1 cellular context compared by ENCODE assay signal in the genomic region with DNA sequence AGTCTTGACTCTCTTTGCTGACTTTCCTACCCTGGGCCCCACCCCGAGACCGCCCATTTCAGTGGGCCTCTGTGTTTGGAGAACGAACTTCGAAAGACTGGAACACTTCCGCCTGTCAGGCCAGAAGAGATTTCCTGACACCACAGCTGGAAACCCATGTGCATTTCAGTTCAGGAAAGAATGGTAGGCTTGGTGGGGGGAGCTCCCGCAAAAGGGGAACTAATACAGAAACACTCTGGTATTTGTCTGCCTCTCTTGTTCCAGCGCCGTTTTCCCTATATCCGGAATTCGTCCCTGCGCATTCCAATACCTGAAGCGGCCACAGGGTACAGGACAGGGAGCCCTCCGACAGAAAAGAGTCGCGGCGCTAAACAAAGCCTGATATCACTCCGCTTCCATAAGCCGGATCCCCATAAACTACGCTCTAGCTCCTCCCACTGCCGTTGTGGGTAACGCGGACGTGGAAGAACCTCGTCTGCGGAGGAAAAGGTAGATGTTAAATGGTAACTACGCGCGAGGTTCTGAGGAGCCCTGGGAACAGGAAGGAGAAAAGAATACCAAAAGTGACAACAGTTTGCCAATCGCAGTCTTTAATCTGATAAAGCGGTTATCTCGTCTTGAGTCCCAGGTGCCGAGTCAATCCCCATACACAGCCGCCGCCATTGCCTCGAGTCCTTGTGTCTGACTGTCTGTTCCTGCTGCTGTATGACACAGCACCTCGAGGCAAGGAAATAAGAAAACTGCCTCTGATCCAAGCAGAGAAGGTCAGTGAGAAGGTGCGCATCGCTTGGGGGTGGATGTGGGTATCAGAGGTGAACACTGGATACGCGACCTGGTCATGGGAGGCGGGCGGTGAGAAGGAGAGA.
TF ChIP-seq lines count a peak whose summit lies in the region.

A gene (plus strand): TSS at position 432 of the 866 bp plus-strand sequence. CDS start 2,627 bp downstream, outside the sequence.

TF ChIP-seq in HepG2, 621 proteins besides CTCF, POLR2A, EP300 and RAD21 (continued from another document and continues in another):
- TF ChIP-seq, protein P1, sequence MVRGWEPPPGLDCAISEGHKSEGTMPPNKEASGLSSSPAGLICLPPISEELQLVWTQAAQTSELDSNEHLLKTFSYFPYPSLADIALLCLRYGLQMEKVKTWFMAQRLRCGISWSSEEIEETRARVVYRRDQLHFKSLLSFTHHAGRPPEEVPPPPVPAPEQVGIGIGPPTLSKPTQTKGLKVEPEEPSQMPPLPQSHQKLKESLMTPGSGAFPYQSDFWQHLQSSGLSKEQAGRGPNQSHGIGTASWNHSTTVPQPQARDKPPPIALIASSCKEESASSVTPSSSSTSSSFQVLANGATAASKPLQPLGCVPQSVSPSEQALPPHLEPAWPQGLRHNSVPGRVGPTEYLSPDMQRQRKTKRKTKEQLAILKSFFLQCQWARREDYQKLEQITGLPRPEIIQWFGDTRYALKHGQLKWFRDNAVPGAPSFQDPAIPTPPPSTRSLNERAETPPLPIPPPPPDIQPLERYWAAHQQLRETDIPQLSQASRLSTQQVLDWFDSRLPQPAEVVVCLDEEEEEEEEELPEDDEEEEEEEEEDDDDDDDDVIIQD (CRISPR knock-in tag; IDR thresholded peaks at IDR 0.05; ENCODE audit: low read depth), result peak; percentile 56; the same call in 1 of the 2 replicates
- TF ChIP-seq NFRKB (IDR thresholded peaks at IDR 0.05), result no peak
- no peak for TF ChIP-seq ARNT2 (CRISPR knock-in tag; IDR thresholded peaks at IDR 0.05; ENCODE audit: low read depth)
- peak; percentile 96 for TF ChIP-seq POGZ (CRISPR knock-in tag; IDR thresholded peaks at IDR 0.05)
- TF ChIP-seq CREB1 (IDR thresholded peaks at IDR 0.05), result no peak
- TF ChIP-seq CREB1 (CRISPR knock-in tag; IDR thresholded peaks at IDR 0.05), result peak; percentile 75
- TF ChIP-seq ZNF34 (CRISPR knock-in tag; IDR thresholded peaks at IDR 0.05; ENCODE audit: borderline replicate concordance), result no peak
- TF ChIP-seq, protein P2, sequence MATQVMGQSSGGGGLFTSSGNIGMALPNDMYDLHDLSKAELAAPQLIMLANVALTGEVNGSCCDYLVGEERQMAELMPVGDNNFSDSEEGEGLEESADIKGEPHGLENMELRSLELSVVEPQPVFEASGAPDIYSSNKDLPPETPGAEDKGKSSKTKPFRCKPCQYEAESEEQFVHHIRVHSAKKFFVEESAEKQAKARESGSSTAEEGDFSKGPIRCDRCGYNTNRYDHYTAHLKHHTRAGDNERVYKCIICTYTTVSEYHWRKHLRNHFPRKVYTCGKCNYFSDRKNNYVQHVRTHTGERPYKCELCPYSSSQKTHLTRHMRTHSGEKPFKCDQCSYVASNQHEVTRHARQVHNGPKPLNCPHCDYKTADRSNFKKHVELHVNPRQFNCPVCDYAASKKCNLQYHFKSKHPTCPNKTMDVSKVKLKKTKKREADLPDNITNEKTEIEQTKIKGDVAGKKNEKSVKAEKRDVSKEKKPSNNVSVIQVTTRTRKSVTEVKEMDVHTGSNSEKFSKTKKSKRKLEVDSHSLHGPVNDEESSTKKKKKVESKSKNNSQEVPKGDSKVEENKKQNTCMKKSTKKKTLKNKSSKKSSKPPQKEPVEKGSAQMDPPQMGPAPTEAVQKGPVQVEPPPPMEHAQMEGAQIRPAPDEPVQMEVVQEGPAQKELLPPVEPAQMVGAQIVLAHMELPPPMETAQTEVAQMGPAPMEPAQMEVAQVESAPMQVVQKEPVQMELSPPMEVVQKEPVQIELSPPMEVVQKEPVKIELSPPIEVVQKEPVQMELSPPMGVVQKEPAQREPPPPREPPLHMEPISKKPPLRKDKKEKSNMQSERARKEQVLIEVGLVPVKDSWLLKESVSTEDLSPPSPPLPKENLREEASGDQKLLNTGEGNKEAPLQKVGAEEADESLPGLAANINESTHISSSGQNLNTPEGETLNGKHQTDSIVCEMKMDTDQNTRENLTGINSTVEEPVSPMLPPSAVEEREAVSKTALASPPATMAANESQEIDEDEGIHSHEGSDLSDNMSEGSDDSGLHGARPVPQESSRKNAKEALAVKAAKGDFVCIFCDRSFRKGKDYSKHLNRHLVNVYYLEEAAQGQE (IDR thresholded peaks at IDR 0.05; ENCODE audit: borderline replicate concordance in 1 of 2, low read depth in 1 of 2, low read length in 2 of 2), result no peak
- peak; percentile 17 for TF ChIP-seq HNRNPLL (IDR thresholded peaks at IDR 0.05; ENCODE audit: low read depth, low read length, poor library complexity, severe bottlenecking)
- no peak for TF ChIP-seq RFX5 (IDR thresholded peaks at IDR 0.05; ENCODE audit: low read depth, low read length)
- TF ChIP-seq, protein P3, sequence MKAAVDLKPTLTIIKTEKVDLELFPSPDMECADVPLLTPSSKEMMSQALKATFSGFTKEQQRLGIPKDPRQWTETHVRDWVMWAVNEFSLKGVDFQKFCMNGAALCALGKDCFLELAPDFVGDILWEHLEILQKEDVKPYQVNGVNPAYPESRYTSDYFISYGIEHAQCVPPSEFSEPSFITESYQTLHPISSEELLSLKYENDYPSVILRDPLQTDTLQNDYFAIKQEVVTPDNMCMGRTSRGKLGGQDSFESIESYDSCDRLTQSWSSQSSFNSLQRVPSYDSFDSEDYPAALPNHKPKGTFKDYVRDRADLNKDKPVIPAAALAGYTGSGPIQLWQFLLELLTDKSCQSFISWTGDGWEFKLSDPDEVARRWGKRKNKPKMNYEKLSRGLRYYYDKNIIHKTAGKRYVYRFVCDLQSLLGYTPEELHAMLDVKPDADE (CRISPR knock-in tag; IDR thresholded peaks at IDR 0.05), result no peak
- TF ChIP-seq PAWR (CRISPR knock-in tag; IDR thresholded peaks at IDR 0.05; ENCODE audit: borderline replicate concordance), result no peak
- TF ChIP-seq ZNF629 (CRISPR knock-in tag; conservative IDR thresholded peaks at IDR 0.05), result no peak
- TF ChIP-seq MEIS1 (CRISPR knock-in tag; IDR thresholded peaks at IDR 0.05; ENCODE audit: borderline replicate concordance), result no peak
- no peak for TF ChIP-seq CENPX (CRISPR knock-in tag; IDR thresholded peaks at IDR 0.05)
- no peak for TF ChIP-seq MTA1 (CRISPR knock-in tag; IDR thresholded peaks at IDR 0.05; ENCODE audit: borderline replicate concordance)
- TF ChIP-seq, protein P4, sequence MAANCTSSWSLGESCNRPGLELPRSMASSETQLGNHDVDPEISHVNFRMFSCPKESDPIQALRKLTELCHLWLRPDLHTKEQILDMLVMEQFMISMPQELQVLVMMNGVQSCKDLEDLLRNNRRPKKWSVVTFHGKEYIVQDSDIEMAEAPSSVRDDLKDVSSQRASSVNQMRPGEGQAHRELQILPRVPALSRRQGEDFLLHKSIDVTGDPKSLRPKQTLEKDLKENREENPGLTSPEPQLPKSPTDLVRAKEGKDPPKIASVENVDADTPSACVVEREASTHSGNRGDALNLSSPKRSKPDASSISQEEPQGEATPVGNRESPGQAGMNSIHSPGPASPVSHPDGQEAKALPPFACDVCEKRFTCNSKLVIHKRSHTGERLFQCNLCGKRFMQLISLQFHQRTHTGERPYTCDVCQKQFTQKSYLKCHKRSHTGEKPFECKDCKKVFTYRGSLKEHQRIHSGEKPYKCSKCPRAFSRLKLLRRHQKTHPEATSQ (CRISPR knock-in tag; IDR thresholded peaks at IDR 0.05; ENCODE audit: borderline replicate concordance), result peak; percentile 55; the same call in 1 of the 2 replicates
- no peak for TF ChIP-seq SRSF9 (IDR thresholded peaks at IDR 0.05; ENCODE audit: borderline replicate concordance, insufficient read depth, low read depth, low read length, poor library complexity, severe bottlenecking)
- TF ChIP-seq, protein P5, sequence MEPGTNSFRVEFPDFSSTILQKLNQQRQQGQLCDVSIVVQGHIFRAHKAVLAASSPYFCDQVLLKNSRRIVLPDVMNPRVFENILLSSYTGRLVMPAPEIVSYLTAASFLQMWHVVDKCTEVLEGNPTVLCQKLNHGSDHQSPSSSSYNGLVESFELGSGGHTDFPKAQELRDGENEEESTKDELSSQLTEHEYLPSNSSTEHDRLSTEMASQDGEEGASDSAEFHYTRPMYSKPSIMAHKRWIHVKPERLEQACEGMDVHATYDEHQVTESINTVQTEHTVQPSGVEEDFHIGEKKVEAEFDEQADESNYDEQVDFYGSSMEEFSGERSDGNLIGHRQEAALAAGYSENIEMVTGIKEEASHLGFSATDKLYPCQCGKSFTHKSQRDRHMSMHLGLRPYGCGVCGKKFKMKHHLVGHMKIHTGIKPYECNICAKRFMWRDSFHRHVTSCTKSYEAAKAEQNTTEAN (CRISPR knock-in tag; conservative IDR thresholded peaks at IDR 0.05), result no peak
- peak; percentile 48; the same call in 1 of the 2 replicates for TF ChIP-seq ATF1 (CRISPR knock-in tag; IDR thresholded peaks at IDR 0.05)
- TF ChIP-seq SIX1 (CRISPR knock-in tag; IDR thresholded peaks at IDR 0.05; ENCODE audit: borderline replicate concordance), result no peak
- TF ChIP-seq, protein P6, sequence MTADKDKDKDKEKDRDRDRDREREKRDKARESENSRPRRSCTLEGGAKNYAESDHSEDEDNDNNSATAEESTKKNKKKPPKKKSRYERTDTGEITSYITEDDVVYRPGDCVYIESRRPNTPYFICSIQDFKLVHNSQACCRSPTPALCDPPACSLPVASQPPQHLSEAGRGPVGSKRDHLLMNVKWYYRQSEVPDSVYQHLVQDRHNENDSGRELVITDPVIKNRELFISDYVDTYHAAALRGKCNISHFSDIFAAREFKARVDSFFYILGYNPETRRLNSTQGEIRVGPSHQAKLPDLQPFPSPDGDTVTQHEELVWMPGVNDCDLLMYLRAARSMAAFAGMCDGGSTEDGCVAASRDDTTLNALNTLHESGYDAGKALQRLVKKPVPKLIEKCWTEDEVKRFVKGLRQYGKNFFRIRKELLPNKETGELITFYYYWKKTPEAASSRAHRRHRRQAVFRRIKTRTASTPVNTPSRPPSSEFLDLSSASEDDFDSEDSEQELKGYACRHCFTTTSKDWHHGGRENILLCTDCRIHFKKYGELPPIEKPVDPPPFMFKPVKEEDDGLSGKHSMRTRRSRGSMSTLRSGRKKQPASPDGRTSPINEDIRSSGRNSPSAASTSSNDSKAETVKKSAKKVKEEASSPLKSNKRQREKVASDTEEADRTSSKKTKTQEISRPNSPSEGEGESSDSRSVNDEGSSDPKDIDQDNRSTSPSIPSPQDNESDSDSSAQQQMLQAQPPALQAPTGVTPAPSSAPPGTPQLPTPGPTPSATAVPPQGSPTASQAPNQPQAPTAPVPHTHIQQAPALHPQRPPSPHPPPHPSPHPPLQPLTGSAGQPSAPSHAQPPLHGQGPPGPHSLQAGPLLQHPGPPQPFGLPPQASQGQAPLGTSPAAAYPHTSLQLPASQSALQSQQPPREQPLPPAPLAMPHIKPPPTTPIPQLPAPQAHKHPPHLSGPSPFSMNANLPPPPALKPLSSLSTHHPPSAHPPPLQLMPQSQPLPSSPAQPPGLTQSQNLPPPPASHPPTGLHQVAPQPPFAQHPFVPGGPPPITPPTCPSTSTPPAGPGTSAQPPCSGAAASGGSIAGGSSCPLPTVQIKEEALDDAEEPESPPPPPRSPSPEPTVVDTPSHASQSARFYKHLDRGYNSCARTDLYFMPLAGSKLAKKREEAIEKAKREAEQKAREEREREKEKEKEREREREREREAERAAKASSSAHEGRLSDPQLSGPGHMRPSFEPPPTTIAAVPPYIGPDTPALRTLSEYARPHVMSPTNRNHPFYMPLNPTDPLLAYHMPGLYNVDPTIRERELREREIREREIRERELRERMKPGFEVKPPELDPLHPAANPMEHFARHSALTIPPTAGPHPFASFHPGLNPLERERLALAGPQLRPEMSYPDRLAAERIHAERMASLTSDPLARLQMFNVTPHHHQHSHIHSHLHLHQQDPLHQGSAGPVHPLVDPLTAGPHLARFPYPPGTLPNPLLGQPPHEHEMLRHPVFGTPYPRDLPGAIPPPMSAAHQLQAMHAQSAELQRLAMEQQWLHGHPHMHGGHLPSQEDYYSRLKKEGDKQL (CRISPR knock-in tag; IDR thresholded peaks at IDR 0.05; ENCODE audit: low read depth), result no peak
- peak; percentile 76; the same call in 1 of the 2 replicates for TF ChIP-seq KDM2A (CRISPR knock-in tag; IDR thresholded peaks at IDR 0.05; ENCODE audit: borderline replicate concordance, low read depth)
- TF ChIP-seq HMG20A (CRISPR knock-in tag; IDR thresholded peaks at IDR 0.05; ENCODE audit: borderline replicate concordance), result no peak
- TF ChIP-seq, protein P7, sequence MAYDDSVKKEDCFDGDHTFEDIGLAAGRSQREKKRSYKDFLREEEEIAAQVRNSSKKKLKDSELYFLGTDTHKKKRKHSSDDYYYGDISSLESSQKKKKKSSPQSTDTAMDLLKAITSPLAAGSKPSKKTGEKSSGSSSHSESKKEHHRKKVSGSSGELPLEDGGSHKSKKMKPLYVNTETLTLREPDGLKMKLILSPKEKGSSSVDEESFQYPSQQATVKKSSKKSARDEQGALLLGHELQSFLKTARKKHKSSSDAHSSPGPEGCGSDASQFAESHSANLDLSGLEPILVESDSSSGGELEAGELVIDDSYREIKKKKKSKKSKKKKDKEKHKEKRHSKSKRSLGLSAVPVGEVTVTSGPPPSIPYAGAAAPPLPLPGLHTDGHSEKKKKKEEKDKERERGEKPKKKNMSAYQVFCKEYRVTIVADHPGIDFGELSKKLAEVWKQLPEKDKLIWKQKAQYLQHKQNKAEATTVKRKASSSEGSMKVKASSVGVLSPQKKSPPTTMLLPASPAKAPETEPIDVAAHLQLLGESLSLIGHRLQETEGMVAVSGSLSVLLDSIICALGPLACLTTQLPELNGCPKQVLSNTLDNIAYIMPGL (CRISPR knock-in tag; IDR thresholded peaks at IDR 0.05; ENCODE audit: borderline replicate concordance in 1 of 2, low read depth in 1 of 2), result peak; percentile 27 to 38; a peak in 3 of 4 replicates
- TF ChIP-seq NAIF1 (CRISPR knock-in tag; IDR thresholded peaks at IDR 0.05; ENCODE audit: borderline replicate concordance), result no peak
- peak; percentile 65 for TF ChIP-seq ZFY (CRISPR knock-in tag; IDR thresholded peaks at IDR 0.05)
- TF ChIP-seq FOXK1 (CRISPR knock-in tag; IDR thresholded peaks at IDR 0.05; ENCODE audit: borderline replicate concordance, low read depth), result peak; percentile 32; the same call in 1 of the 2 replicates
- TF ChIP-seq PLRG1 (conservative IDR thresholded peaks at IDR 0.05), result no peak
- no peak for TF ChIP-seq SKI (IDR thresholded peaks at IDR 0.05; ENCODE audit: partially characterized antibody)
